In the genomic region with DNA sequence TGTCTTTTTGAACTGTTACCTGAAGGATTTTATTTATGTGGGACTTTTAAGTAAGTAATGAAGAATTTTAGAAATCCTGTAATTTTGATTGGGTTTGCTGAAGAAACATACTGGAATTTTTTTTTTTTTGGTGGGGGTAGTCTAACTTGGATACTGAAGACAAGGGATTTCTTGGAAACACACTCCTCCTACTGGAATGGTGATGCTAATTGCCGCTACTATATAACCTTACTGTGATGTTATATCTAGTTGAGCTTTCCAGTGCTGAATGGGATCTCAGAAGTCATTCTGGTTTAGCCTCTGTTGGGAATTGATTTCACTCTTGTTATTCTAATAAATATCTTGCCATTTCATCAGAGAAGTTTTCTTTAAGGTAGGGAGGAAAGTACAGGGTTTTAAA, we compare ENCODE assay signal across 12 cellular contexts. TPM values are rescaled to one million over a fixed set of nuclear protein-coding genes. Genes with fewer than 3 reads are reported as not detected.
A peak's percentile ranks its signal among the peaks of the same experiment; 100 is the strongest.
DNase-seq lines count a peak whose midpoint lies in the region; ATAC-seq, FAIRE-seq and TF ChIP-seq lines count a peak whose summit lies in the region.
"Had no signal": no experiment of that assay in that cellular context is flagged by ENCODE, and none has a peak within 500 bp of the region (broad histone marks: within the 10 kb centered on the region; RNA-seq: fewer than 3 reads in every experiment).

No MANE protein-coding gene starts in this region.

- ATAC-seq in naive thymus-derived CD4-positive, alpha-beta T cell, result no peak

- peaks cover 0 to 8% (median 0%) of the 10 kb centered on the region in 5 donors for H3K36me3 Mint-ChIP-seq in naive thymus-derived CD4-positive, alpha-beta T cell

- no peak for FAIRE-seq in endothelial cell of umbilical vein (lab: Jason Lieb, UNC)

- H3K9me3 Mint-ChIP-seq in naive thymus-derived CD4-positive, alpha-beta T cell, result no peaks in the 10 kb centered on the region
- H3K9me3 Mint-ChIP-seq: activated CD4-positive, alpha-beta T cell treated with anti-CD3 and anti-CD28 coated beads, Interleukin-2, amount 10 ng/mL, durations not matched to agents 7 days and 5 days had no signal

- no peak overlapping the region for H3K4me2 ChIP-seq in endothelial cell of umbilical vein (ENCODE audit: insufficient read depth, low read length)

- POLR2A ChIA-PET in endothelial cell of umbilical vein (lab: Charles Lee), result no interaction called here
- POLR2A ChIA-PET in naive thymus-derived CD4-positive, alpha-beta T cell (lab: Charles Lee), result interaction anchor here (1.0 to 2.5 kb wide), 2 partner anchors 7 to 49 kb away, joined by 4 to 11 read pairs; no protein-coding TSS in a partner anchor

- peak overlapping the region in 7 of 10 donors; percentile 28 to 97 (median 43) for H3K4me3 Mint-ChIP-seq in naive thymus-derived CD4-positive, alpha-beta T cell
- H3K4me3 Mint-ChIP-seq: activated CD4-positive, alpha-beta T cell treated with anti-CD3 and anti-CD28 coated beads, Interleukin-2, amount 10 ng/mL, durations not matched to agents 7 days and 5 days had no signal

- no peak for TF ChIP-seq CTCF in endothelial cell of umbilical vein (IDR thresholded peaks at IDR 0.05; ENCODE audit: extremely low read depth in 1 of 2, insufficient read depth in 1 of 2, low read depth in 1 of 2, low read length in 2 of 2)

- H3K27ac Mint-ChIP-seq in naive thymus-derived CD4-positive, alpha-beta T cell, result peak overlapping the region in 4 of 9 donors; percentile 18 to 61 (median 38)
- H3K27ac Mint-ChIP-seq: activated CD4-positive, alpha-beta T cell treated with anti-CD3 and anti-CD28 coated beads, Interleukin-2, amount 10 ng/mL, durations not matched to agents 7 days and 5 days had no signal

- H3K9ac ChIP-seq in endothelial cell of umbilical vein (replicated peaks; ENCODE audit: extremely low read depth, insufficient read depth, low read length), result no peak overlapping the region

- peak; percentile 46 for DNase-seq in ELR (ENCODE audit: low read depth)
- DNase-seq in OCI-M1 (lab: John Stamatoyannopoulos, UW), result peak; percentile 30
- DNase-seq in endothelial cell of umbilical vein (ENCODE audit: low read depth, low spot score), result peak; percentile 38
- DNase-seq in naive thymus-derived CD4-positive, alpha-beta T cell, result no peak
- DNase-seq in effector CD8-positive, alpha-beta T cell (lab: John Stamatoyannopoulos, UW), result no peak
- DNase-seq in posterior vena cava (ENCODE audit: low spot score), result no peak
- no peak for DNase-seq in NCI-H526 treated with DMSO at 0.1 percent for 48 hours (lab: John Stamatoyannopoulos, UW)
- no peak for DNase-seq in germinal center (ENCODE audit: low spot score)
- DNase-seq: activated CD4-positive, alpha-beta T cell treated with anti-CD3 and anti-CD28 coated beads, Interleukin-2, amount 10 ng/mL, durations not matched to agents 7 days and 5 days; anterior cingulate cortex; GDM1; posterior cingulate gyrus had no signal

- H2AFZ ChIP-seq in endothelial cell of umbilical vein (ENCODE audit: low read depth, low read length), result no peak overlapping the region

- no TSS peak for BruUV-seq in endothelial cell of umbilical vein (replicated peaks; lab: Mats Ljungman, UMichigan)

- H3K9me3 ChIP-seq in endothelial cell of umbilical vein (replicated peaks; ENCODE audit: control insufficient read depth, insufficient read depth, low read length), result no peaks in the 10 kb centered on the region
- no peaks in the 10 kb centered on the region for H3K9me3 ChIP-seq in naive thymus-derived CD4-positive, alpha-beta T cell (ENCODE audit: control insufficient read depth in 2 of 3, low read length in 3 of 3)

- no peaks in the 10 kb centered on the region for H3K36me3 ChIP-seq in endothelial cell of umbilical vein (ENCODE audit: control insufficient read depth in 2 of 2, extremely low read depth in 1 of 2, insufficient read depth in 2 of 2, low read length in 2 of 2)
- no peaks in the 10 kb centered on the region for H3K36me3 ChIP-seq in naive thymus-derived CD4-positive, alpha-beta T cell (ENCODE audit: control insufficient read depth in 2 of 3, insufficient read depth in 3 of 3, low read length in 3 of 3)

- H3K27me3 Mint-ChIP-seq in naive thymus-derived CD4-positive, alpha-beta T cell, result no peaks in the 10 kb centered on the region
- H3K27me3 Mint-ChIP-seq: activated CD4-positive, alpha-beta T cell treated with anti-CD3 and anti-CD28 coated beads, Interleukin-2, amount 10 ng/mL, durations not matched to agents 7 days and 5 days had no signal

- peaks cover 17% of the 10 kb centered on the region for H3K4me1 ChIP-seq in endothelial cell of umbilical vein (ENCODE audit: control insufficient read depth, extremely low read depth, insufficient read depth, low read length)
- H3K4me1 ChIP-seq in naive thymus-derived CD4-positive, alpha-beta T cell (ENCODE audit: control insufficient read depth in 2 of 2, insufficient read depth in 2 of 2, low read length in 2 of 2), result peaks cover 37 to 68% of the 10 kb centered on the region in 2 donors

- peaks cover 2% of the 10 kb centered on the region for H3K9me1 ChIP-seq in endothelial cell of umbilical vein (replicated peaks; ENCODE audit: control insufficient read depth, extremely low read depth, insufficient read depth, low read length)

- no peak for TF ChIP-seq POLR2A in endothelial cell of umbilical vein (IDR thresholded peaks at IDR 0.05; ENCODE audit: low read depth, low read length)

- H3K27me3 ChIP-seq in endothelial cell of umbilical vein (ENCODE audit: control insufficient read depth in 2 of 2, insufficient read depth in 2 of 2, low read length in 2 of 2), result no peaks in the 10 kb centered on the region
- no peaks in the 10 kb centered on the region for H3K27me3 ChIP-seq in naive thymus-derived CD4-positive, alpha-beta T cell (ENCODE audit: control insufficient read depth in 2 of 2, insufficient read depth in 2 of 2, low read length in 2 of 2)

- no peaks in the 10 kb centered on the region for H4K20me1 ChIP-seq in endothelial cell of umbilical vein (replicated peaks; ENCODE audit: control insufficient read depth, extremely low read depth, insufficient read depth, low read length)

- intact Hi-C loops in endothelial cell of umbilical vein (cut with micrococcal nuclease) (no loop called here), posterior vena cava (cut with DNase I) (no loop called here)
- intact Hi-C loops in naive thymus-derived CD4-positive, alpha-beta T cell (cut with micrococcal nuclease), result no loop called here

- dilution Hi-C loops in endothelial cell of umbilical vein (cut with MboI; ENCODE audit: extremely low pct_ligation_motif_present, low sequenced_read_pairs), result no loop called here

- H3K4me3 ChIP-seq in endothelial cell of umbilical vein (replicated peaks in 1 of 3; ENCODE audit: insufficient read depth in 1 of 3, low read depth in 1 of 3, low read length in 3 of 3), result no peak overlapping the region
- H3K4me3 ChIP-seq in naive thymus-derived CD4-positive, alpha-beta T cell (ENCODE audit: low read length), result no peak overlapping the region

- H3K79me2 ChIP-seq in endothelial cell of umbilical vein (ENCODE audit: control insufficient read depth, insufficient read depth, low read length), result peaks cover 51% of the 10 kb centered on the region

- CTCF ChIA-PET in endothelial cell of umbilical vein (lab: Charles Lee), result interaction anchor here (0.6 to 2.8 kb wide), 8 partner anchors 21 to 613 kb away, joined by 3 to 41 read pairs (median 5); a partner anchor contains a TSS
- CTCF ChIA-PET in naive thymus-derived CD4-positive, alpha-beta T cell (lab: Charles Lee), result interaction anchor here (2.6 to 3.3 kb wide), 2 partner anchors 162 to 223 kb away, joined by 19 to 21 read pairs; no protein-coding TSS in a partner anchor

- H3K4me1 Mint-ChIP-seq in naive thymus-derived CD4-positive, alpha-beta T cell, result peaks cover 55 to 89% (median 82%) of the 10 kb centered on the region in 7 donors

- H3K27ac ChIP-seq in endothelial cell of umbilical vein (ENCODE audit: insufficient read depth, low read depth, low read length), result no peak overlapping the region
- H3K27ac ChIP-seq in naive thymus-derived CD4-positive, alpha-beta T cell (ENCODE audit: low read depth, low read length), result no peak overlapping the region

TF ChIP-seq in endothelial cell of umbilical vein, 7 proteins besides CTCF, POLR2A, EP300 and RAD21:
- TF ChIP-seq MYC (IDR thresholded peaks at IDR 0.05; ENCODE audit: low read depth, low read length) (no peak), FOS (IDR thresholded peaks at IDR 0.05; ENCODE audit: borderline replicate concordance, insufficient read depth, low read length) (no peak), GATA2 (IDR thresholded peaks at IDR 0.05; ENCODE audit: insufficient read depth, insufficient read length, low read depth, low read length) (no peak), EZH2 (IDR thresholded peaks at IDR 0.05; ENCODE audit: borderline replicate concordance, low read depth, low read length, severe bottlenecking) (no peak), JUN (IDR thresholded peaks at IDR 0.05; ENCODE audit: borderline replicate concordance, insufficient read depth, insufficient read length, low read depth) (no peak), POLR2AphosphoS5 (IDR thresholded peaks at IDR 0.05; ENCODE audit: insufficient read depth, low read depth, low read length) (no peak)
- TF ChIP-seq, protein P1, sequence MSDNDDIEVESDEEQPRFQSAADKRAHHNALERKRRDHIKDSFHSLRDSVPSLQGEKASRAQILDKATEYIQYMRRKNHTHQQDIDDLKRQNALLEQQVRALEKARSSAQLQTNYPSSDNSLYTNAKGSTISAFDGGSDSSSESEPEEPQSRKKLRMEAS (IDR thresholded peaks at IDR 0.05; ENCODE audit: insufficient read depth, insufficient read length), result no peak

RNA-seq across cellular contexts. Expression of a gene that starts 8.4 kb away (rescaled TPM):
- total RNA-seq in endothelial cell of umbilical vein (27.7 and 34.5 TPM in 2 replicates), posterior vena cava (10 to 100 TPM; 38.5 to 47.2 TPM)
- 10.0 and 11.9 TPM in 2 replicates for polyA plus RNA-seq in endothelial cell of umbilical vein
- 13.5 and 14.4 TPM in 2 replicates for polyA plus RNA-seq in endothelial cell of umbilical vein (2011; cell fraction: cytosol; rRNA removed)
- polyA plus RNA-seq in endothelial cell of umbilical vein (2011; cell fraction: nucleus; rRNA removed), result 14.6 and 16.5 TPM in 2 replicates
- polyA plus RNA-seq in endothelial cell of umbilical vein (2012), result 10.4 and 12.0 TPM in 2 replicates
- polyA minus RNA-seq in endothelial cell of umbilical vein, result 7.4 and 8.9 TPM in 2 replicates
- polyA minus RNA-seq in endothelial cell of umbilical vein (2011; cell fraction: cytosol; rRNA and poly(A)+ RNA removed), result 15.0 TPM
- 8.8 and 9.0 TPM in 2 replicates for polyA minus RNA-seq in endothelial cell of umbilical vein (2011; cell fraction: nucleus; rRNA and poly(A)+ RNA removed)
- total RNA-seq in naive thymus-derived CD4-positive, alpha-beta T cell, result 10 to 100 TPM; 38.5 to 52.7 (median 49.8) TPM
- polyA plus RNA-seq in naive thymus-derived CD4-positive, alpha-beta T cell, result 10 to 100 TPM; 22.9 to 27.5 TPM

Comparison
In these comparisons a context has a peak if more than half of its experiments do, and no peak if none do; other contexts are left out.
1. DNase-seq: peak in ELR (single experiment), OCI-M1 (single experiment) and endothelial cell of umbilical vein (single experiment); none in naive thymus-derived CD4-positive, alpha-beta T cell (0 of 9), effector CD8-positive, alpha-beta T cell (single experiment), posterior vena cava (single experiment), NCI-H526 treated with DMSO at 0.1 percent for 48 hours (single experiment) and germinal center (single experiment).